Comparison of ENCODE assay signal across 27 cellular contexts in genomic region chr16:75922250-75922649, GRCh38.
"Had no signal": no experiment of that assay in that cellular context is flagged by ENCODE, and none has a peak within 500 bp of the region (broad histone marks: within the 10 kb centered on the region; RNA-seq: fewer than 3 reads in every experiment).

No MANE protein-coding gene starts in this region.

- H3K4me2 ChIP-seq: KMS-11, PC-9 had no signal

- DNase-seq: Karpas-422, KBM-7, MM.1S, MV-4-11, NCI-H1092, NCI-H1105, NCI-H1436 treated with DMSO at 0.1 percent for 48 hours, NCI-H1694 treated with DMSO at 0.1 percent for 48 hours, NCI-H187 treated with DMSO at 0.1 percent for 48 hours, NCI-H2029, NCI-H2081, NCI-H2227 treated with DMSO at 0.1 percent for 48 hours, NCI-H345, NCI-H446, NCI-H510A treated with DMSO at 0.1 percent for 48 hours, NCI-H526 treated with DMSO at 0.1 percent for 48 hours, NCI-H774, PC-9, SHP77, SIG-M5, SJCRH30 had no signal

- H3K9ac ChIP-seq: KMS-11 had no signal

- H3K9me3 ChIP-seq: SJCRH30 had no signal

- H3K27me3 ChIP-seq: SJCRH30 had no signal

- H2AFZ ChIP-seq: PC-9 had no signal

- H3K27ac ChIP-seq: KMS-11, PC-9, RWPE1, SJCRH30, SK-N-MC had no signal

- H3K4me3 ChIP-seq: PC-9, SJCRH30, SK-N-MC had no signal

- H3K4me1 ChIP-seq: SJCRH30 had no signal

- H3K36me3 ChIP-seq: SJCRH30 had no signal

- ATAC-seq: Panc1, Right ventricle myocardium inferior, SK-N-SH treated with all-trans-retinoic acid at 6 μM for 48 hours had no signal
